In genomic region chr1:20167126-20167525, GRCh38 we compare ENCODE assay signal across 27 cellular contexts. TPM values are rescaled to one million over a fixed set of nuclear protein-coding genes. Genes with fewer than 3 reads are reported as not detected.
DNase-seq lines count a peak whose midpoint lies in the region; ATAC-seq, FAIRE-seq and TF ChIP-seq lines count a peak whose summit lies in the region.
"Had no signal": no experiment of that assay in that cellular context is flagged by ENCODE, and none has a peak within 500 bp of the region (broad histone marks: within the 10 kb centered on the region; RNA-seq: fewer than 3 reads in every experiment).

No MANE protein-coding gene starts in this region.

- H3K4me1 ChIP-seq in OCI-LY7 (ENCODE audit: insufficient read depth, low read length, poor library complexity, severe bottlenecking): peaks cover 51% of the 10 kb centered on the region
- H3K4me1 ChIP-seq in kidney (ENCODE audit: control insufficient read depth in 1 of 2, insufficient read depth in 1 of 2, low read depth in 1 of 2, low read length in 2 of 2): peaks cover 0 to 5% of the 10 kb centered on the region in 2 donors
- H3K4me1 ChIP-seq in effector memory CD4-positive, alpha-beta T cell (ENCODE audit: control insufficient read depth, insufficient read depth, low read length, poor library complexity, severe bottlenecking): peaks cover 7% of the 10 kb centered on the region
- H3K4me1 ChIP-seq: Caco-2 had no signal

- TF ChIP-seq CTCF in OCI-LY7 (conservative IDR thresholded peaks at IDR 0.05; ENCODE audit: low read length) (no peak), bronchial epithelial cell (IDR thresholded peaks at IDR 0.05; ENCODE audit: insufficient read depth, low read length, severe bottlenecking) (no peak), kidney (IDR thresholded peaks at IDR 0.05; ENCODE audit: borderline replicate concordance, extremely low read depth, insufficient read depth) (no peak)

- H3K27me3 ChIP-seq in bronchial epithelial cell (ENCODE audit: control insufficient read depth, insufficient read depth, low read length): no peaks in the 10 kb centered on the region
- H3K27me3 ChIP-seq in effector memory CD4-positive, alpha-beta T cell (replicated peaks; ENCODE audit: control insufficient read depth, insufficient read depth, low read length, poor library complexity, severe bottlenecking): no peaks in the 10 kb centered on the region

- FAIRE-seq in bronchial epithelial cell (lab: Jason Lieb, UNC) (peak; percentile 86), kidney (lab: Jason Lieb, UNC) (no peak), urothelium cell line (lab: Jason Lieb, UNC) (no peak)
- FAIRE-seq: GM12891, H54 had no signal

- no peak for ATAC-seq in HG03520 (IDR thresholded peaks at IDR 0.05; ENCODE audit: unreplicated experiment)
- ATAC-seq: CD8-positive, alpha-beta T cell had no signal

- no peaks in the 10 kb centered on the region for H3K79me2 ChIP-seq in OCI-LY7 (ENCODE audit: insufficient read depth, low read depth, low read length)

- intact Hi-C loops in OCI-LY7 (cut with micrococcal nuclease; ENCODE audit: unreplicated experiment) (no loop called here), kidney (cut with DNase I) (no loop called here)

- H3K9ac ChIP-seq in kidney (ENCODE audit: low read length in 2 of 2): no peak overlapping the region
- H3K9ac ChIP-seq: KMS-11 had no signal

- POLR2A ChIA-PET in OCI-LY7 (lab: Charles Lee): no interaction called here

- CTCF ChIA-PET in OCI-LY7 (lab: Charles Lee; ENCODE audit: unreplicated experiment): no interaction called here

- no TSS peak for BruUV-seq in OCI-LY7 (replicated peaks; lab: Mats Ljungman, UMichigan)

- H3K27ac ChIP-seq in OCI-LY7 (ENCODE audit: low read depth, low read length, poor library complexity, severe bottlenecking) (no peak overlapping the region), kidney (ENCODE audit: low read depth in 2 of 2, low read length in 2 of 2) (no peak overlapping the region)
- no peak overlapping the region for H3K27ac ChIP-seq in effector memory CD4-positive, alpha-beta T cell (ENCODE audit: insufficient read depth, low read length, poor library complexity, severe bottlenecking)
- H3K27ac ChIP-seq: C4-2B, KMS-11 had no signal

- H3K4me2 ChIP-seq in OCI-LY7 (ENCODE audit: low read length): no peak overlapping the region
- H3K4me2 ChIP-seq: KMS-11 had no signal

- H3K9me2 ChIP-seq in OCI-LY7 (ENCODE audit: insufficient read depth, low read length): no peaks in the 10 kb centered on the region

- no peaks in the 10 kb centered on the region for H4K20me1 ChIP-seq in OCI-LY7 (ENCODE audit: insufficient read depth, low read length)

- H3K36me3 ChIP-seq in OCI-LY7 (ENCODE audit: insufficient read depth, low read length): no peaks in the 10 kb centered on the region
- no peaks in the 10 kb centered on the region for H3K36me3 ChIP-seq in bronchial epithelial cell (ENCODE audit: control insufficient read depth, insufficient read depth, low read length)
- H3K36me3 ChIP-seq in kidney (ENCODE audit: control insufficient read depth in 1 of 2, insufficient read depth in 2 of 2, low read length in 2 of 2): no peaks in the 10 kb centered on the region
- H3K36me3 ChIP-seq in effector memory CD4-positive, alpha-beta T cell (ENCODE audit: control insufficient read depth, insufficient read depth, low read length): no peaks in the 10 kb centered on the region

- no peak for DNase-seq in OCI-LY7 (ENCODE audit: low spot score)
- DNase-seq in bronchial epithelial cell (ENCODE audit: low read depth): peak; percentile 39
- peak; percentile 17 for DNase-seq in kidney
- peak; percentile 31 for DNase-seq in urothelium cell line (ENCODE audit: low spot score)
- DNase-seq in effector memory CD4-positive, alpha-beta T cell: no peak
- DNase-seq in GM03348 (ENCODE audit: low spot score): no peak
- DNase-seq: Caco-2; CD8-positive, alpha-beta T cell; DMS79; EL; GDM1; IMR-90; MM.1S; NCI-H1694; NCI-H2029 treated with DMSO at 0.1 percent for 48 hours; NCI-H2227 treated with DMSO at 0.1 percent for 48 hours; NCI-H526 treated with DMSO at 0.1 percent for 48 hours; RPMI8226; SHP77 had no signal

- 0 out of 2 replicates have a peak overlapping the region, but pooled peaks have one; percentile 7 for H2AFZ ChIP-seq in OCI-LY7 (ENCODE audit: low read length)

- H3K4me3 ChIP-seq in OCI-LY7 (ENCODE audit: low read depth, low read length, poor library complexity, severe bottlenecking) (no peak overlapping the region), bronchial epithelial cell (ENCODE audit: low read depth, low read length) (no peak overlapping the region), kidney (ENCODE audit: low read length in 2 of 2) (no peak overlapping the region)
- no peak overlapping the region for H3K4me3 ChIP-seq in effector memory CD4-positive, alpha-beta T cell (ENCODE audit: insufficient read depth, low read depth, low read length, poor library complexity, severe bottlenecking)

- H3K9me3 ChIP-seq in OCI-LY7 (ENCODE audit: low read length): no peaks in the 10 kb centered on the region
- no peaks in the 10 kb centered on the region for H3K9me3 ChIP-seq in kidney (ENCODE audit: control insufficient read depth in 1 of 2, low read length in 2 of 2)
- no peaks in the 10 kb centered on the region for H3K9me3 ChIP-seq in effector memory CD4-positive, alpha-beta T cell (ENCODE audit: control insufficient read depth, low read length)
- H3K9me3 ChIP-seq: Caco-2 had no signal

RNA-seq across cellular contexts. Expression of gene UBXN10, which starts 18.8 kb away (rescaled TPM):
- total RNA-seq in OCI-LY7 (2014; rRNA removed; shearing (Covaris generic)): 0.28 and 0.50 TPM in 2 replicates
- total RNA-seq in OCI-LY7 (2022) (0.35 and 0.42 TPM in 2 replicates), bronchial epithelial cell (under 0.01 and 0.13 TPM in 2 replicates), kidney (12.6 TPM)
- 2.3 TPM for polyA plus RNA-seq in kidney (ENCODE audit: insufficient read depth, low read depth, low replicate concordance)
- total RNA-seq: A673, IMR-90, NCI-H460 had no signal
- polyA plus RNA-seq: IMR-90 had no signal

RNA-seq across cellular contexts. Expression of gene PLA2G2C, which starts 19.2 kb away (rescaled TPM):
- total RNA-seq in OCI-LY7 (2014; rRNA removed; shearing (Covaris generic)): 0.44 TPM in 1 of 2 replicates, not detected in the other
- total RNA-seq in OCI-LY7 (2022): 0.57 and 0.83 TPM in 2 replicates
- total RNA-seq in bronchial epithelial cell: not detected in 2 replicates
- 0.31 TPM for total RNA-seq in kidney
- not detected for polyA plus RNA-seq in kidney (ENCODE audit: insufficient read depth, low read depth, low replicate concordance)
- total RNA-seq: A673; Caco-2; CD8-positive, alpha-beta T cell; IMR-90; NCI-H460; SK-MEL-5 had no signal
- polyA plus RNA-seq: IMR-90 had no signal

RNA-seq across cellular contexts. Expression of gene PLA2G2F, which starts 28.0 kb away (rescaled TPM):
- total RNA-seq in OCI-LY7 (2014; rRNA removed; shearing (Covaris generic)): not detected in 2 replicates
- total RNA-seq in OCI-LY7 (2022) (not detected in 2 replicates), bronchial epithelial cell (not detected in 2 replicates), kidney (not detected)
- not detected for polyA plus RNA-seq in kidney (ENCODE audit: insufficient read depth, low read depth, low replicate concordance)
- total RNA-seq: A673; Caco-2; CD8-positive, alpha-beta T cell; IMR-90; NCI-H460; SK-MEL-5 had no signal
- polyA plus RNA-seq: IMR-90 had no signal

RNA-seq across cellular contexts. Expression of gene PLA2G2D, which starts 47.8 kb away (rescaled TPM):
- total RNA-seq in OCI-LY7 (2014; rRNA removed; shearing (Covaris generic)): not detected in 2 replicates
- total RNA-seq in OCI-LY7 (2022) (not detected in 2 replicates), bronchial epithelial cell (not detected in 2 replicates), kidney (1.1 TPM)
- polyA plus RNA-seq in kidney (ENCODE audit: insufficient read depth, low read depth, low replicate concordance): not detected
- total RNA-seq: A673; Caco-2; CD8-positive, alpha-beta T cell; IMR-90; NCI-H460; SK-MEL-5 had no signal
- polyA plus RNA-seq: IMR-90 had no signal

Comparison
In these comparisons a context has a peak if more than half of its experiments do, and no peak if none do; other contexts are left out.
1. DNase-seq: peak in bronchial epithelial cell (single experiment), kidney (single experiment) and urothelium cell line (single experiment); none in OCI-LY7 (single experiment), effector memory CD4-positive, alpha-beta T cell (0 of 3) and GM03348 (single experiment).